In genomic region chr2:27651056-27651455, GRCh38 we compare ENCODE assay signal across 24 cellular contexts.
"Had no signal": no experiment of that assay in that cellular context is flagged by ENCODE, and none has a peak within 500 bp of the region (broad histone marks: within the 10 kb centered on the region; RNA-seq: fewer than 3 reads in every experiment).

No MANE protein-coding gene starts in this region.

- H3K4me1 ChIP-seq: heart left ventricle, lower lobe of right lung, parathyroid adenoma, psoas muscle, tibial nerve had no signal

- H3K9ac ChIP-seq: parathyroid adenoma had no signal

- H3K79me2 ChIP-seq: parathyroid adenoma had no signal

- ATAC-seq: activated CD4-positive, alpha-beta T cell treated with anti-CD3 and anti-CD28 coated beads for 36 hours; activated CD8-positive, alpha-beta memory T cell treated with anti-CD3 and anti-CD28 coated beads, Interleukin-2, amount 10 ng/mL, durations not matched to agents 7 days and 5 days; activated CD8-positive, alpha-beta T cell treated with anti-CD3 and anti-CD28 coated beads, Interleukin-2, amount 10 ng/mL, durations not matched to agents 7 days and 5 days; activated naive CD4-positive, alpha-beta T cell treated with anti-CD3 and anti-CD28 coated beads, Interleukin-2, amount 50 U/mL, for 72 hours; effector memory CD8-positive, alpha-beta T cell; heart left ventricle; lower lobe of right lung; naive thymus-derived CD8-positive, alpha-beta T cell; psoas muscle; stimulated activated naive B cell treated with anti-CD40 and anti-IgM and Interleukin-4, amounts not matched to agents 10 μg/mL and 1 μg/mL and 100 μg/mL, for 72 hours had no signal

- DNase-seq: activated CD4-positive, alpha-beta T cell treated with anti-CD3 and anti-CD28 coated beads for 36 hours; activated CD4-positive, CD25-positive, alpha-beta regulatory T cell; activated CD8-positive, alpha-beta memory T cell treated with anti-CD3 and anti-CD28 coated beads, Interleukin-2, amount 10 ng/mL, durations not matched to agents 7 days and 5 days; activated CD8-positive, alpha-beta T cell treated with anti-CD3 and anti-CD28 coated beads, Interleukin-2, amount 10 ng/mL, durations not matched to agents 7 days and 5 days; activated T-cell treated with anti-CD3 and anti-CD28 coated beads, Interleukin-2, amount 50 U/mL, for 48 hours; aorta; cortex of kidney; effector memory CD8-positive, alpha-beta T cell; foreskin fibroblast; heart left ventricle; hypothalamus; immature natural killer cell; lower lobe of right lung; mesenchymal stem cell; naive thymus-derived CD8-positive, alpha-beta T cell; nucleus accumbens; psoas muscle; stimulated activated CD4-positive, alpha-beta T cell treated with anti-CD3 and anti-CD28 coated beads, Interleukin-15, amount 100 ng/mL, for 24 hours; stimulated activated CD4-positive, alpha-beta T cell treated with anti-CD3 and anti-CD28 coated beads, Interleukin-2, amount 100 ng/mL, for 24 hours; stimulated activated naive B cell treated with anti-CD40 and anti-IgM and Interleukin-4, amounts not matched to agents 10 μg/mL and 1 μg/mL and 100 μg/mL, for 72 hours; T-helper 1 cell had no signal

- H2AFZ ChIP-seq: parathyroid adenoma had no signal

- H3K27me3 ChIP-seq: heart left ventricle, tibial nerve had no signal

- H3K4me3 ChIP-seq: heart left ventricle, lower lobe of right lung, psoas muscle, tibial nerve had no signal

- H3K9me3 ChIP-seq: heart left ventricle, lower lobe of right lung, psoas muscle, tibial nerve had no signal

- H3K27ac ChIP-seq: heart left ventricle, lower lobe of right lung, parathyroid adenoma, psoas muscle, tibial nerve had no signal
